12 cellular contexts compared by ENCODE assay signal in the genomic region with DNA sequence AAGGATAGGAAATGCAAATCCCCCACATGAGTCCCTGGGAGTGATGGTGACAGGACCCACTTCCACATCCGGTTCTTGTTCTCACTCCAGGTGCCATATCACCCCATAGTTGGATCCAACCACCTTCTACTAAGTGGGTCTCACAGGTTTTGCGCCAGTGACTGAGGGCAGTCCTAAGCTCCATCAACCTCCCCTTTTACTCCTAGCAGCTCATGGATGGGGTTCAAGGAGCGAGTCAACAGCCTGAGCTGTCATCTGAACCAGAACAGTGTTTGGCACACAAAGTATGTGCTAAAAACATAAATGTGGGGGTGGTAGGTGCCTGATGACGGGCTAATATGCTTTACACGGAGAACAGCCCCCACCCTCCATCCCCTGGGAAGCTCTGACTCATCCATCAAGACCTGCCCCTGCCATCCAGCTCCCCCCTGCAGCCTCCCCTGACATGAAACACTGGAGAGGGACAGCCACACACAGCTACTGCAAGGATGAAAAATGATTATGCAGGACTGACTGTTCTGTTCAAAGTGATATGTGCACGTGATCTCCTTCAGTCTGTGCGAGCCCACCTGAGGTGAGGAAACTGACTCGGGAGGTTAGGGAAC.
DNase-seq lines count a peak whose midpoint lies in the region; ATAC-seq lines count a peak whose summit lies in the region.
"Had no signal": no experiment of that assay in that cellular context is flagged by ENCODE, and none has a peak within 500 bp of the region (broad histone marks: within the 10 kb centered on the region; RNA-seq: fewer than 3 reads in every experiment).

No MANE protein-coding gene starts in this region.

- no peak overlapping the region for H3K4me3 ChIP-seq in adipocyte (ENCODE audit: low read length)
- no peak overlapping the region for H3K4me3 ChIP-seq in skeletal muscle cell (ENCODE audit: low read depth, low read length)

- H3K9ac ChIP-seq in adipocyte (ENCODE audit: low read length): no peak overlapping the region

- no peak for ATAC-seq in GM19351 (IDR thresholded peaks at IDR 0.05; ENCODE audit: unreplicated experiment)

- no peaks in the 10 kb centered on the region for H3K27me3 ChIP-seq in adipocyte (replicated peaks; ENCODE audit: control insufficient read depth, insufficient read depth, low read length)

- H3K36me3 ChIP-seq in adipocyte (ENCODE audit: control insufficient read depth, insufficient read depth, low read length, severe bottlenecking): no peaks in the 10 kb centered on the region

- DNase-seq in COLO829 (ENCODE audit: low spot score) (peak; percentile 15), adipocyte (ENCODE audit: low read depth) (peak; percentile 52), fibroblast of the conjunctiva (ENCODE audit: low read depth) (peak; percentile 44), skeletal muscle cell (ENCODE audit: low read depth) (peak; percentile 89), NCI-H2227 treated with DMSO at 0.1 percent for 48 hours (lab: John Stamatoyannopoulos, UW) (no peak)
- DNase-seq in activated naive CD4-positive, alpha-beta T cell (lab: John Stamatoyannopoulos, UW): no peak
- DNase-seq: amniotic stem cell, GF-D8, NCI-H187 treated with DMSO at 0.1 percent for 48 hours, NCI-H526 treated with DMSO at 0.1 percent for 48 hours had no signal

- H3K9me3 ChIP-seq in adipocyte (ENCODE audit: control insufficient read depth, low read length): no peaks in the 10 kb centered on the region
- H3K9me3 ChIP-seq: Caco-2 had no signal

- H3K4me1 ChIP-seq in adipocyte (ENCODE audit: control insufficient read depth, insufficient read depth, low read length): peaks cover 13% of the 10 kb centered on the region
- H3K4me1 ChIP-seq: Caco-2 had no signal

Comparison
In these comparisons a context has a peak if more than half of its experiments do, and no peak if none do; other contexts are left out.
1. DNase-seq: peak in COLO829 (single experiment), adipocyte (single experiment), fibroblast of the conjunctiva (single experiment) and skeletal muscle cell (single experiment); none in activated naive CD4-positive, alpha-beta T cell (0 of 4) and NCI-H2227 treated with DMSO at 0.1 percent for 48 hours (single experiment).